ENCODE assay signal across 12 cellular contexts in genomic region chr2:215830313-215830712, GRCh38.
DNase-seq lines count a peak whose midpoint lies in the region; TF ChIP-seq lines count a peak whose summit lies in the region.
"Had no signal": no experiment of that assay in that cellular context is flagged by ENCODE, and none has a peak within 500 bp of the region (broad histone marks: within the 10 kb centered on the region; RNA-seq: fewer than 3 reads in every experiment).

No MANE protein-coding gene starts in this region.

- H3K79me2 ChIP-seq in osteoblast (ENCODE audit: insufficient read depth, low read length): no peaks in the 10 kb centered on the region
- H3K79me2 ChIP-seq: parathyroid adenoma had no signal

- POLR2A ChIA-PET in GM10248 (lab: Yijun Ruan, JAX): no interaction called here

- peak overlapping the region; percentile 8 for H2AFZ ChIP-seq in osteoblast (ENCODE audit: low read length)
- H2AFZ ChIP-seq: parathyroid adenoma had no signal

- H4K20me1 ChIP-seq in osteoblast (ENCODE audit: insufficient read depth, low read length): no peaks in the 10 kb centered on the region

- no peaks in the 10 kb centered on the region for H3K9me3 ChIP-seq in osteoblast (ENCODE audit: low read depth, low read length)

- CTCF ChIA-PET in GM10248 (lab: Yijun Ruan, JAX): interaction anchor here (0.7 to 1.1 kb wide), 4 partner anchors 11 to 91 kb away, joined by 3 read pairs; no protein-coding TSS in a partner anchor

- H3K4me2 ChIP-seq in osteoblast (ENCODE audit: insufficient read depth, low read length): peak overlapping the region; percentile 41

- peaks cover 48% of the 10 kb centered on the region for H3K4me1 ChIP-seq in osteoblast (ENCODE audit: insufficient read depth, low read length)

- H3K27me3 ChIP-seq in osteoblast (ENCODE audit: insufficient read depth, low read length): no peaks in the 10 kb centered on the region

- no peak overlapping the region for H3K4me3 ChIP-seq in osteoblast (ENCODE audit: insufficient read depth, low read length)

- TF ChIP-seq CTCF in osteoblast (IDR thresholded peaks at IDR 0.05; ENCODE audit: extremely low read depth, low read depth, low read length): peak; percentile 36
- no peak for TF ChIP-seq CTCF in GM10248 (IDR thresholded peaks at IDR 0.05; ENCODE audit: control extremely low read depth, extremely low read depth, low read depth, missing control alignments)

- H3K36me3 ChIP-seq in osteoblast (ENCODE audit: insufficient read depth, low read length): no peaks in the 10 kb centered on the region

- DNase-seq in EH (ENCODE audit: low read depth): peak; percentile 35
- DNase-seq in RKO (ENCODE audit: low spot score): peak; percentile 21
- peak; percentile 90 for DNase-seq in fibroblast of the conjunctiva (ENCODE audit: low read depth)
- DNase-seq in osteoblast (ENCODE audit: insufficient read length, low spot score, missing footprints): peak; percentile 67
- no peak for DNase-seq in DMS79 (lab: John Stamatoyannopoulos, UW)
- DNase-seq in caudate nucleus (lab: John Stamatoyannopoulos, UW): no peak
- no peak for DNase-seq in GM10248 (ENCODE audit: extremely low spot score)
- no peak for DNase-seq in globus pallidus (ENCODE audit: low spot score)
- DNase-seq: activated naive CD4-positive, alpha-beta T cell treated with anti-CD3 and anti-CD28 coated beads, Interleukin-2, amount 50 U/mL, for 16 hours; CD8-positive, alpha-beta T cell; NCI-H1694 had no signal

- H3K27ac ChIP-seq in osteoblast (ENCODE audit: low read depth, low read length) (peak overlapping the region; percentile 35), caudate nucleus (ENCODE audit: low read depth, low read length) (no peak overlapping the region)
- H3K27ac ChIP-seq: parathyroid adenoma had no signal

Comparison
In these comparisons a context has a peak if more than half of its experiments do, and no peak if none do; other contexts are left out.
1. DNase-seq: peak in EH (single experiment), RKO (single experiment), fibroblast of the conjunctiva (single experiment) and osteoblast (single experiment); none in DMS79 (single experiment), caudate nucleus (0 of 61), GM10248 (single experiment) and globus pallidus (single experiment).